ENCODE assay signal across 7 cellular contexts in genomic region chr9:128203842-128204551, GRCh38. TPM values are rescaled to one million over a fixed set of nuclear protein-coding genes. Genes with fewer than 3 reads are reported as not detected.
DNase-seq lines count a peak whose midpoint lies in the region; ATAC-seq and TF ChIP-seq lines count a peak whose summit lies in the region.

No MANE protein-coding gene starts in this region.

- H3K27ac ChIP-seq in DOHH2 (ENCODE audit: low read depth, low read length) (no peak overlapping the region), esophagus squamous epithelium (peak overlapping the region; percentile 1 to 69 (median 32))

- H3K4me3 Mint-ChIP-seq in T-cell = peak overlapping the region; percentile 57 to 74 (median 72)
- H3K4me3 Mint-ChIP-seq in nephron progenitor cell = peak overlapping the region; percentile 85

- H3K36me3 Mint-ChIP-seq in T-cell = no peaks in the 10 kb centered on the region
- no peaks in the 10 kb centered on the region for H3K36me3 Mint-ChIP-seq in nephron progenitor cell (ENCODE audit: low read depth)

- H3K27me3 Mint-ChIP-seq in T-cell = peaks cover 8 to 14% of the 10 kb centered on the region in 2 donors
- H3K27me3 Mint-ChIP-seq in nephron progenitor cell (ENCODE audit: low read depth, poor library complexity) = no peaks in the 10 kb centered on the region

- no peaks in the 10 kb centered on the region for H3F3A ChIP-seq in DOHH2 (ENCODE audit: control insufficient read depth, insufficient read depth)

- H3K4me1 ChIP-seq in DOHH2 (ENCODE audit: control insufficient read depth, low read length) (peaks cover 16% of the 10 kb centered on the region), esophagus squamous epithelium (peaks cover 12 to 37% (median 15%) of the 10 kb centered on the region in 3 donors)

- H3K4me1 Mint-ChIP-seq in T-cell (peaks cover 6 to 7% (median 7%) of the 10 kb centered on the region in 3 donors), nephron progenitor cell (peaks cover 51% of the 10 kb centered on the region)

- H4K20me1 ChIP-seq in DOHH2 (ENCODE audit: control insufficient read depth, insufficient read depth, low read depth, low read length) = no peaks in the 10 kb centered on the region

- DNase-seq in LHCN-M2 (ENCODE audit: low read depth) = peak; percentile 21
- DNase-seq in T-cell = peak in 2 of 34 experiments; percentile 14 to 20
- no peak for DNase-seq in esophagus squamous epithelium (lab: John Stamatoyannopoulos, UW)
- peak; percentile 53 for DNase-seq in nephron progenitor cell
- DNase-seq in DMS114 treated with DMSO at 0.1 percent for 48 hours (lab: John Stamatoyannopoulos, UW; ENCODE audit: unreplicated experiment) = no peak

- H3K27me3 ChIP-seq in DOHH2 (ENCODE audit: control insufficient read depth, low read length) (peaks cover 40% of the 10 kb centered on the region), esophagus squamous epithelium (peaks cover 0 to 29% (median 3%) of the 10 kb centered on the region in 4 donors)

- no peaks in the 10 kb centered on the region for H3K9me3 Mint-ChIP-seq in T-cell
- no peaks in the 10 kb centered on the region for H3K9me3 Mint-ChIP-seq in nephron progenitor cell

- peak overlapping the region; percentile 79 for H3K4me2 ChIP-seq in DOHH2 (ENCODE audit: low read length)

- H3K79me2 ChIP-seq in DOHH2 (ENCODE audit: control insufficient read depth, low read length) = no peaks in the 10 kb centered on the region

- H3K9me2 ChIP-seq in DOHH2 (replicated peaks; ENCODE audit: control insufficient read depth, low read length) = no peaks in the 10 kb centered on the region

- WGBS in esophagus squamous epithelium, 2 donors = 2 to 9% methylated on average over 7 to 12 of the region's 48 CpGs

- CTCF ChIA-PET in T-cell (lab: Charles Lee) = no interaction called here

- TF ChIP-seq CTCF in DOHH2 (IDR thresholded peaks at IDR 0.05; ENCODE audit: low read depth, low read length, poor library complexity, severe bottlenecking) (no peak), esophagus squamous epithelium (IDR thresholded peaks at IDR 0.05) (no peak), nephron progenitor cell (IDR thresholded peaks at IDR 0.05) (no peak)

- intact Hi-C loops in esophagus squamous epithelium (cut with DNase I) = no loop called here

- ATAC-seq in T-cell (replicated peaks in 1 of 4) (peak; percentile 9 to 25 (median 21)), GM18502 (IDR thresholded peaks at IDR 0.05; ENCODE audit: poor library complexity, unreplicated experiment) (no peak)

- no peak for TF ChIP-seq POLR2A in esophagus squamous epithelium (IDR thresholded peaks at IDR 0.05)

- H3K4me3 ChIP-seq in DOHH2 (ENCODE audit: low read length) = peak overlapping the region; percentile 72
- H3K4me3 ChIP-seq in esophagus squamous epithelium = peak overlapping the region; percentile 51 to 74 (median 65)

- POLR2A ChIA-PET in T-cell (lab: Charles Lee) = no interaction called here

- H3K36me3 ChIP-seq in DOHH2 (ENCODE audit: control insufficient read depth, low read length) = no peaks in the 10 kb centered on the region
- H3K36me3 ChIP-seq in esophagus squamous epithelium = no peaks in the 10 kb centered on the region

- H3K9me3 ChIP-seq in DOHH2 (ENCODE audit: control insufficient read depth, insufficient read depth, low read length) = no peaks in the 10 kb centered on the region
- H3K9me3 ChIP-seq in esophagus squamous epithelium = no peaks in the 10 kb centered on the region

- H3K27ac Mint-ChIP-seq in T-cell (no peak overlapping the region), nephron progenitor cell (no peak overlapping the region)

RNA-seq across cellular contexts. Expression of gene DNM1, which starts 0.8 kb away (rescaled TPM):
- total RNA-seq in LHCN-M2 (2014; rRNA removed) (0.17 TPM in 1 of 2 replicates, not detected in the other), T-cell (1 to 10 TPM in 4 of 5 donors, under 1 TPM in 1; 0.95 to 3.0 (median 1.8) TPM), esophagus squamous epithelium (1 to 10 TPM; 1.3 to 9.7 (median 1.6) TPM)
- polyA plus RNA-seq in LHCN-M2 (2012) = 0.26 TPM

RNA-seq across cellular contexts. Expression of gene CIZ1, which starts 12.6 kb away (rescaled TPM):
- total RNA-seq in LHCN-M2 (2014; rRNA removed) (43.8 and 57.0 TPM in 2 replicates), T-cell (100 to 1,000 TPM; 143 to 163 (median 150) TPM), esophagus squamous epithelium (10 to 100 TPM; 31.0 to 74.6 (median 43.7) TPM)
- polyA plus RNA-seq in LHCN-M2 (2012) = 111 TPM

RNA-seq across cellular contexts. Expression of gene BBLN, which starts 43.9 kb away (rescaled TPM):
- total RNA-seq in LHCN-M2 (2014; rRNA removed) = 180 and 197 TPM in 2 replicates
- polyA plus RNA-seq in LHCN-M2 (2012) = 81.1 TPM
- 10 to 100 TPM; 50.0 to 85.9 (median 81.4) TPM for total RNA-seq in T-cell
- 100 to 1,000 TPM; 124 to 214 (median 162) TPM for total RNA-seq in esophagus squamous epithelium

RNA-seq across cellular contexts. Expression of gene LCN2, which starts 54.7 kb away (rescaled TPM):
- total RNA-seq in LHCN-M2 (2014; rRNA removed) = not detected in 2 replicates
- 0.32 TPM for polyA plus RNA-seq in LHCN-M2 (2012)
- not detected for total RNA-seq in T-cell
- total RNA-seq in esophagus squamous epithelium = 100 to 1,000 TPM in 3 of 4 donors, 10 to 100 TPM in 1; 36.2 to 931 (median 809) TPM

Comparison
In these comparisons a context has a peak if more than half of its experiments do, and no peak if none do; other contexts are left out.
1. DNase-seq: peak in LHCN-M2 (single experiment) and nephron progenitor cell (single experiment); none in esophagus squamous epithelium (single experiment) and DMS114 treated with DMSO at 0.1 percent for 48 hours (single experiment).